Comparison of ENCODE assay signal across 1 cellular context in genomic region chr6:106527979-106528378, GRCh38.
TF ChIP-seq lines count a peak whose summit lies in the region.

No MANE protein-coding gene starts in this region.

TF ChIP-seq in K562, 482 proteins besides CTCF, POLR2A, EP300 and RAD21 (continued from another document):
- TF ChIP-seq CHD7 (IDR thresholded peaks at IDR 0.05; ENCODE audit: low read depth, low read length) (no peak), FOSL1 (tag; conservative IDR thresholded peaks at IDR 0.05) (peak; percentile 58), CEBPG (CRISPR knock-in tag; IDR thresholded peaks at IDR 0.05) (no peak), CEBPG (tag; conservative IDR thresholded peaks at IDR 0.05 in 1 of 2, IDR thresholded peaks at IDR 0.05 in 1 of 2) (peak in 1 of 2 experiments; percentile 37; a peak in 1 of 4 replicates)
